ENCODE assay signal across 8 cellular contexts in the genomic region with DNA sequence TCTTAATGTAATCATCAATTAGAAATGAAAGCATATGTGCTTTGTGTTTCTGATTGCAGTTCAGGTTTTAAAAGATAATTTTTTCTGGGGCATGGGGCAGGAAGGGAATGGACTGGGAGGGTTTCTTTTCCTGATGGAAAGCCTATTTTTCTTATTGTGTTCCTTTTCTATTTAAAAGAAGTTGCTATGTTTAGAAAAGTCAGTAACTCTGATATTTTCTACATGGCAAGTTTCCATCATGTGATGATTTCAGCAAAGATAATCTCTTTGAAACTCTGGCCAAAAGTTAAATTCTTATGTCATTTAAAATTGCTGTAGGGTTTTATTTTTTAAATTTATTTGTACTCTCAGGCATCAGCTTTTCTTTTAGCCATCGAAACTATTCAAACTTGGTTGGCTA.
DNase-seq lines count a peak whose midpoint lies in the region; ATAC-seq and TF ChIP-seq lines count a peak whose summit lies in the region.

No MANE protein-coding gene starts in this region.

- ATAC-seq in Right ventricle myocardium inferior (no peak), HG02571 (IDR thresholded peaks at IDR 0.05; ENCODE audit: unreplicated experiment) (no peak), HG03378 (IDR thresholded peaks at IDR 0.05; ENCODE audit: unreplicated experiment) (no peak)

- H3K4me1 ChIP-seq in cardiac muscle cell (ENCODE audit: low read depth) (peaks cover 10% of the 10 kb centered on the region), mucosa of rectum (ENCODE audit: control insufficient read depth in 2 of 2, insufficient read depth in 2 of 2, low read length in 2 of 2) (peaks cover 0 to 3% of the 10 kb centered on the region in 2 donors), urinary bladder (ENCODE audit: insufficient read depth) (peaks cover 3% of the 10 kb centered on the region)

- H3K4me3 ChIP-seq in cardiac muscle cell = no peak overlapping the region
- H3K4me3 ChIP-seq in mucosa of rectum (ENCODE audit: low read length in 2 of 2) = no peak overlapping the region
- no peak overlapping the region for H3K4me3 ChIP-seq in urinary bladder (ENCODE audit: low read depth, low read length)

- intact Hi-C loops in Right ventricle myocardium inferior (cut with DNase I) = no loop called here

- H3K27me3 Mint-ChIP-seq in chondrocyte (ENCODE audit: low read depth) = no peaks in the 10 kb centered on the region

- peaks cover 68% of the 10 kb centered on the region for H3K4me1 Mint-ChIP-seq in chondrocyte (ENCODE audit: low read depth)

- peaks cover 44% of the 10 kb centered on the region for H3K36me3 Mint-ChIP-seq in chondrocyte (ENCODE audit: low read depth)

- no peaks in the 10 kb centered on the region for H3K9me3 ChIP-seq in cardiac muscle cell (ENCODE audit: low read depth)
- H3K9me3 ChIP-seq in mucosa of rectum (ENCODE audit: control insufficient read depth in 2 of 2, low read length in 2 of 2) = no peaks in the 10 kb centered on the region

- H3K4me3 Mint-ChIP-seq in chondrocyte (ENCODE audit: unreplicated experiment) = no peak overlapping the region

- H3K27me3 ChIP-seq in cardiac muscle cell (no peaks in the 10 kb centered on the region), mucosa of rectum (ENCODE audit: control insufficient read depth in 2 of 2, insufficient read depth in 2 of 2, low read length in 2 of 2) (no peaks in the 10 kb centered on the region)

- H3K27ac ChIP-seq in cardiac muscle cell (peak overlapping the region; percentile 76), mucosa of rectum (ENCODE audit: low read depth in 2 of 2, low read length in 2 of 2) (peak overlapping the region; percentile 17 to 29), urinary bladder (ENCODE audit: low read depth) (peak overlapping the region; percentile 99)

- no peaks in the 10 kb centered on the region for H3K9me3 Mint-ChIP-seq in chondrocyte (ENCODE audit: low read depth)

- peak in 1 of 2 donors; percentile 46 for DNase-seq in cardiac muscle cell (ENCODE audit: low read depth in 1 of 2, low spot score in 1 of 2)
- no peak for DNase-seq in Right ventricle myocardium inferior (ENCODE audit: missing footprints)
- no peak for DNase-seq in chondrocyte (ENCODE audit: low spot score)
- no peak for DNase-seq in NCI-H2171 treated with DMSO at 0.1 percent for 48 hours (lab: John Stamatoyannopoulos, UW)

- WGBS in urinary bladder = 10% methylated on average over 1 of the region's 1 CpG

- TF ChIP-seq CTCF in cardiac muscle cell (IDR thresholded peaks at IDR 0.05; ENCODE audit: low read depth, low read length) (no peak), chondrocyte (IDR thresholded peaks at IDR 0.05) (no peak)

- peak overlapping the region; percentile 100 for H3K27ac Mint-ChIP-seq in chondrocyte (ENCODE audit: unreplicated experiment)

- H3K36me3 ChIP-seq in cardiac muscle cell = peaks cover 45% of the 10 kb centered on the region
- peaks cover 45 to 51% of the 10 kb centered on the region in 2 donors for H3K36me3 ChIP-seq in mucosa of rectum (ENCODE audit: control insufficient read depth in 2 of 2, insufficient read depth in 2 of 2, low read length in 2 of 2)
- H3K36me3 ChIP-seq in urinary bladder (ENCODE audit: insufficient read depth) = peaks cover 2% of the 10 kb centered on the region

- H3K9ac ChIP-seq in mucosa of rectum (ENCODE audit: low read depth in 1 of 2, low read length in 2 of 2) = no peak overlapping the region

Comparison
In these comparisons a context has a peak if more than half of its experiments do, and no peak if none do; other contexts are left out.
1. H3K27ac ChIP-seq: peak in every context shown above with its lines; median percentile 99 in urinary bladder; 76 in cardiac muscle cell; 23 in mucosa of rectum.